In genomic region chr13:19632915-19633339, GRCh38 we compare ENCODE assay signal across 8 cellular contexts.
DNase-seq lines count a peak whose midpoint lies in the region; ATAC-seq, FAIRE-seq and TF ChIP-seq lines count a peak whose summit lies in the region.

No MANE protein-coding gene starts in this region.

- FAIRE-seq in RCC 7860 (lab: Jason Lieb, UNC), result no peak

- peaks cover 24% of the 10 kb centered on the region for H3K4me1 Mint-ChIP-seq in stimulated activated naive CD8-positive, alpha-beta T cell treated with anti-CD3 and anti-CD28 coated beads, Interleukin-15, amount 100 ng/mL, for 72 hours

- no peaks in the 10 kb centered on the region for H3K9me3 ChIP-seq in WERI-Rb-1 (ENCODE audit: severe bottlenecking)
- H3K9me3 ChIP-seq in iPS DF 6.9 (ENCODE audit: control insufficient read depth, insufficient read depth, low read length), result no peaks in the 10 kb centered on the region

- H3K4me3 ChIP-seq in WERI-Rb-1 (ENCODE audit: low read depth, low read length), result peak overlapping the region; percentile 75
- peak overlapping the region; percentile 40; the same call in 1 of the 2 replicates for H3K4me3 ChIP-seq in iPS DF 6.9 (ENCODE audit: low read length)

- H3K27ac Mint-ChIP-seq in stimulated activated naive CD8-positive, alpha-beta T cell treated with anti-CD3 and anti-CD28 coated beads, Interleukin-15, amount 100 ng/mL, for 72 hours, result peak overlapping the region; percentile 75 to 100

- H3K27me3 Mint-ChIP-seq in stimulated activated naive CD8-positive, alpha-beta T cell treated with anti-CD3 and anti-CD28 coated beads, Interleukin-15, amount 100 ng/mL, for 72 hours, result no peaks in the 10 kb centered on the region

- peaks cover 14% of the 10 kb centered on the region for H3K36me3 ChIP-seq in WERI-Rb-1
- H3K36me3 ChIP-seq in iPS DF 6.9 (ENCODE audit: control insufficient read depth, insufficient read depth, low read length), result no peaks in the 10 kb centered on the region

- no peaks in the 10 kb centered on the region for H3K4me1 ChIP-seq in iPS DF 6.9 (ENCODE audit: control insufficient read depth, insufficient read depth, low read length)

- H3K27ac ChIP-seq in WERI-Rb-1 (peak overlapping the region; percentile 62), iPS DF 6.9 (ENCODE audit: low read length) (no peak overlapping the region)

- H3K4me3 Mint-ChIP-seq in stimulated activated naive CD8-positive, alpha-beta T cell treated with anti-CD3 and anti-CD28 coated beads, Interleukin-15, amount 100 ng/mL, for 72 hours, result peak overlapping the region; percentile 97 to 100

- no CpG with 5 or more reads among the region's 13 CpGs for WGBS in iPS DF 6.9 (ENCODE audit: insufficient coverage, insufficient read length)

- H3K27me3 ChIP-seq in WERI-Rb-1 (ENCODE audit: insufficient read depth, low read depth, severe bottlenecking), result no peaks in the 10 kb centered on the region
- no peaks in the 10 kb centered on the region for H3K27me3 ChIP-seq in iPS DF 6.9 (ENCODE audit: control insufficient read depth, insufficient read depth, low read length)

- TF ChIP-seq CTCF in WERI-Rb-1 (IDR thresholded peaks at IDR 0.05; ENCODE audit: low read depth, low read length), result no peak

- peak; percentile 66 for DNase-seq in SIG-M5 treated with dmso at 0.1 percent for 504 hours (lab: John Stamatoyannopoulos, UW; ENCODE audit: unreplicated experiment)
- no peak for DNase-seq in SIG-M5 (lab: John Stamatoyannopoulos, UW)
- DNase-seq in WERI-Rb-1, result no peak
- no peak for DNase-seq in iPS DF 6.9 (ENCODE audit: low read depth, low spot score)
- DNase-seq in stimulated activated naive CD8-positive, alpha-beta T cell treated with anti-CD3 and anti-CD28 coated beads, Interleukin-15, amount 100 ng/mL, for 72 hours, result no peak
- no peak for DNase-seq in DMS53 (lab: John Stamatoyannopoulos, UW)
- no peak for DNase-seq in RCC 7860 (ENCODE audit: low spot score)

- ATAC-seq in stimulated activated naive CD8-positive, alpha-beta T cell treated with anti-CD3 and anti-CD28 coated beads, Interleukin-15, amount 100 ng/mL, for 72 hours, result no peak
- ATAC-seq in HG03280 (IDR thresholded peaks at IDR 0.05; ENCODE audit: unreplicated experiment), result no peak

- H3K9me3 Mint-ChIP-seq in stimulated activated naive CD8-positive, alpha-beta T cell treated with anti-CD3 and anti-CD28 coated beads, Interleukin-15, amount 100 ng/mL, for 72 hours, result no peaks in the 10 kb centered on the region
